8 cellular contexts compared by ENCODE assay signal in genomic region chr7:130486114-130486962, GRCh38. TPM values are rescaled to one million over a fixed set of nuclear protein-coding genes. Genes with fewer than 3 reads are reported as not detected.
DNase-seq lines count a peak whose midpoint lies in the region; ATAC-seq and TF ChIP-seq lines count a peak whose summit lies in the region.

No MANE protein-coding gene starts in this region.

- H3K9me3 Mint-ChIP-seq in CD14-positive monocyte, result peaks cover 4 to 12% (median 7%) of the 10 kb centered on the region in 7 donors
- H3K9me3 Mint-ChIP-seq in GM23338, result peaks cover 4% of the 10 kb centered on the region; the same call in 2 of the 3 replicates
- H3K9me3 Mint-ChIP-seq in activated T-cell treated with anti-CD3 and anti-CD28 coated beads, Interleukin-2, amount 50 U/mL, for 4 hours, result no peaks in the 10 kb centered on the region
- H3K9me3 Mint-ChIP-seq in nephron progenitor cell, result peaks cover 25% of the 10 kb centered on the region

- no peaks in the 10 kb centered on the region; the same call in 1 of the 2 replicates for H4K20me1 ChIP-seq in GM23338 (replicated peaks; ENCODE audit: insufficient read depth)

- TF ChIP-seq POLR2A in esophagus muscularis mucosa (IDR thresholded peaks at IDR 0.05; ENCODE audit: low read depth) (no peak), suprapubic skin (IDR thresholded peaks at IDR 0.05) (no peak)

- peaks cover 3% of the 10 kb centered on the region; the same call in 1 of the 2 replicates for H3F3A ChIP-seq in GM23338 (replicated peaks; ENCODE audit: low read depth)

- H3K36me3 ChIP-seq in GM23338 (ENCODE audit: insufficient read depth) (0 out of 2 replicates have a peak, but pooled peaks cover 3% of the 10 kb centered on the region), esophagus muscularis mucosa (no peaks in the 10 kb centered on the region), suprapubic skin (no peaks in the 10 kb centered on the region)

- H3K27ac ChIP-seq in GM23338 (ENCODE audit: low read depth) (no peak overlapping the region), esophagus muscularis mucosa (replicated peaks in 1 of 4) (no peak overlapping the region), suprapubic skin (no peak overlapping the region)

- H3K36me3 Mint-ChIP-seq in CD14-positive monocyte, result peaks cover 0 to 4% of the 10 kb centered on the region in 2 donors
- H3K36me3 Mint-ChIP-seq in GM23338 (ENCODE audit: low read depth), result peaks cover 24% of the 10 kb centered on the region
- no peaks in the 10 kb centered on the region for H3K36me3 Mint-ChIP-seq in activated T-cell treated with anti-CD3 and anti-CD28 coated beads, Interleukin-2, amount 50 U/mL, for 4 hours (ENCODE audit: insufficient read depth)
- peaks cover 24% of the 10 kb centered on the region for H3K36me3 Mint-ChIP-seq in nephron progenitor cell (ENCODE audit: low read depth)

- DNase-seq in CD14-positive monocyte (ENCODE audit: low spot score) (no peak), GM23338 (ENCODE audit: low spot score) (peak; percentile 98), NCI-H748 (lab: John Stamatoyannopoulos, UW; ENCODE audit: unreplicated experiment) (peak; percentile 86), esophagus muscularis mucosa (ENCODE audit: extremely low spot score) (no peak), nephron progenitor cell (peak; percentile 69), suprapubic skin (ENCODE audit: low spot score in 2 of 2) (peak in 1 of 2 donors; percentile 68), NCI-H2081 treated with DMSO at 0.1 percent for 48 hours (lab: John Stamatoyannopoulos, UW) (no peak)
- DNase-seq in activated T-cell treated with anti-CD3 and anti-CD28 coated beads, Interleukin-2, amount 50 U/mL, for 4 hours, result peak; percentile 51

- H3K79me2 ChIP-seq in GM23338 (replicated peaks; ENCODE audit: insufficient read depth), result peaks cover 43% of the 10 kb centered on the region

- ATAC-seq in GM23338, result peak; percentile 92
- peak; percentile 75 to 78 for ATAC-seq in activated T-cell treated with anti-CD3 and anti-CD28 coated beads, Interleukin-2, amount 50 U/mL, for 4 hours

- H3K4me3 Mint-ChIP-seq in CD14-positive monocyte (peak overlapping the region; percentile 90 to 93), GM23338 (peak overlapping the region; percentile 89), nephron progenitor cell (peak overlapping the region; percentile 85)
- peak overlapping the region; percentile 83 for H3K4me3 Mint-ChIP-seq in activated T-cell treated with anti-CD3 and anti-CD28 coated beads, Interleukin-2, amount 50 U/mL, for 4 hours

- peak overlapping the region; percentile 91 for H2AFZ ChIP-seq in GM23338

- H3K27me3 ChIP-seq in GM23338 (ENCODE audit: insufficient read depth) (no peaks in the 10 kb centered on the region), esophagus muscularis mucosa (peaks cover 0 to 72% (median 16%) of the 10 kb centered on the region in 4 donors), suprapubic skin (peaks cover 5% of the 10 kb centered on the region)

- no peaks in the 10 kb centered on the region for H3K9me3 ChIP-seq in esophagus muscularis mucosa
- H3K9me3 ChIP-seq in suprapubic skin, result no peaks in the 10 kb centered on the region

- H3K4me3 ChIP-seq in GM23338, result peak overlapping the region; percentile 75
- peak overlapping the region; percentile 42 to 58 (median 49) for H3K4me3 ChIP-seq in esophagus muscularis mucosa
- peak overlapping the region; percentile 49 for H3K4me3 ChIP-seq in suprapubic skin

- peak overlapping the region; percentile 88 for H3K4me2 ChIP-seq in GM23338

- H3K27ac Mint-ChIP-seq in CD14-positive monocyte (peak overlapping the region in 4 of 7 donors; percentile 27 to 58 (median 47)), GM23338 (peak overlapping the region; percentile 76), nephron progenitor cell (peak overlapping the region; percentile 90)

- H3K27me3 Mint-ChIP-seq in CD14-positive monocyte (ENCODE audit: low read depth in 3 of 3) (peaks cover 27 to 40% (median 33%) of the 10 kb centered on the region in 3 donors), GM23338 (ENCODE audit: insufficient read depth, low read depth, poor library complexity) (peaks cover 9% of the 10 kb centered on the region), nephron progenitor cell (ENCODE audit: low read depth, poor library complexity) (peaks cover 2% of the 10 kb centered on the region)
- H3K27me3 Mint-ChIP-seq in activated T-cell treated with anti-CD3 and anti-CD28 coated beads, Interleukin-2, amount 50 U/mL, for 4 hours (ENCODE audit: low read depth), result peaks cover 64% of the 10 kb centered on the region

- TF ChIP-seq EP300 in esophagus muscularis mucosa (IDR thresholded peaks at IDR 0.05), result no peak
- TF ChIP-seq EP300 in suprapubic skin (IDR thresholded peaks at IDR 0.05), result no peak

- H3K4me1 Mint-ChIP-seq in CD14-positive monocyte (peaks cover 38% of the 10 kb centered on the region), GM23338 (peaks cover 39% of the 10 kb centered on the region), nephron progenitor cell (peaks cover 91% of the 10 kb centered on the region)
- H3K4me1 Mint-ChIP-seq in activated T-cell treated with anti-CD3 and anti-CD28 coated beads, Interleukin-2, amount 50 U/mL, for 4 hours (ENCODE audit: low read depth), result peaks cover 23% of the 10 kb centered on the region

- TF ChIP-seq CTCF in CD14-positive monocyte (IDR thresholded peaks at IDR 0.05), result peak; percentile 89
- peak; percentile 70 to 90 for TF ChIP-seq CTCF in GM23338 (conservative IDR thresholded peaks at IDR 0.05; ENCODE audit: low read depth in 2 of 2)
- peak; percentile 42 to 62 (median 46) for TF ChIP-seq CTCF in esophagus muscularis mucosa (IDR thresholded peaks at IDR 0.05)
- TF ChIP-seq CTCF in nephron progenitor cell (IDR thresholded peaks at IDR 0.05), result peak; percentile 67
- TF ChIP-seq CTCF in suprapubic skin (IDR thresholded peaks at IDR 0.05), result peak; percentile 35 to 71

- H3K4me1 ChIP-seq in GM23338 (ENCODE audit: insufficient read depth) (peaks cover 31% of the 10 kb centered on the region), esophagus muscularis mucosa (peaks cover 19 to 26% (median 23%) of the 10 kb centered on the region in 4 donors), suprapubic skin (peaks cover 7% of the 10 kb centered on the region)

- H3K9me2 ChIP-seq in GM23338 (ENCODE audit: insufficient read depth), result peaks cover 6% of the 10 kb centered on the region; the same call in 1 of the 2 replicates

- 22% methylated on average over 58 of the region's 69 CpGs for WGBS in esophagus muscularis mucosa
- WGBS in suprapubic skin, result 22% methylated on average over 45 of the region's 69 CpGs

- intact Hi-C loops in CD14-positive monocyte (cut with micrococcal nuclease) (no loop called here), esophagus muscularis mucosa (cut with DNase I) (no loop called here)

TF ChIP-seq in GM23338, 12 proteins besides CTCF, POLR2A, EP300 and RAD21:
- TF ChIP-seq CREB1 (CRISPR knock-in tag; IDR thresholded peaks at IDR 0.05; ENCODE audit: low read depth), result peak; percentile 76
- TF ChIP-seq POLR2AphosphoS5 (IDR thresholded peaks at IDR 0.05; ENCODE audit: low read depth), result peak; percentile 86
- TF ChIP-seq NANOG (IDR thresholded peaks at IDR 0.05; ENCODE audit: borderline replicate concordance), result no peak
- TF ChIP-seq, protein P1, sequence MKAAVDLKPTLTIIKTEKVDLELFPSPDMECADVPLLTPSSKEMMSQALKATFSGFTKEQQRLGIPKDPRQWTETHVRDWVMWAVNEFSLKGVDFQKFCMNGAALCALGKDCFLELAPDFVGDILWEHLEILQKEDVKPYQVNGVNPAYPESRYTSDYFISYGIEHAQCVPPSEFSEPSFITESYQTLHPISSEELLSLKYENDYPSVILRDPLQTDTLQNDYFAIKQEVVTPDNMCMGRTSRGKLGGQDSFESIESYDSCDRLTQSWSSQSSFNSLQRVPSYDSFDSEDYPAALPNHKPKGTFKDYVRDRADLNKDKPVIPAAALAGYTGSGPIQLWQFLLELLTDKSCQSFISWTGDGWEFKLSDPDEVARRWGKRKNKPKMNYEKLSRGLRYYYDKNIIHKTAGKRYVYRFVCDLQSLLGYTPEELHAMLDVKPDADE (IDR thresholded peaks at IDR 0.05), result peak; percentile 14; the same call in 1 of the 2 replicates
TF ChIP-seq in GM23338: peak in this region for 3.

RNA-seq across cellular contexts. Expression of gene MEST, which starts 5.5 kb away (rescaled TPM):
- polyA plus RNA-seq in CD14-positive monocyte (1 to 10 TPM; 1.8 to 3.1 TPM), GM23338 (2016; fragmentation: Nextera tagmentation; extraction: Ambion mirVana) (161 and 167 TPM in 2 replicates)
- total RNA-seq in GM23338 (2014; rRNA removed; shearing (Covaris generic)), result 229 and 230 TPM in 2 replicates
- 1 to 10 TPM; 3.5 to 5.9 (median 5.2) TPM for total RNA-seq in activated T-cell treated with anti-CD3 and anti-CD28 coated beads, Interleukin-2, amount 50 U/mL, for 4 hours
- total RNA-seq in esophagus muscularis mucosa (1 to 10 TPM; 2.6 to 4.6 (median 3.1) TPM), suprapubic skin (10 to 100 TPM in 3 of 4 donors, 1 to 10 TPM in 1; 7.5 to 17.5 (median 12.4) TPM)

RNA-seq across cellular contexts. Expression of gene CEP41, which starts 45.5 kb away (rescaled TPM):
- 1 to 10 TPM; 7.2 to 8.5 TPM for polyA plus RNA-seq in CD14-positive monocyte
- total RNA-seq in GM23338 (2014; rRNA removed; shearing (Covaris generic)), result 11.5 and 17.4 TPM in 2 replicates
- polyA plus RNA-seq in GM23338 (2016; fragmentation: Nextera tagmentation; extraction: Ambion mirVana), result 25.0 and 26.2 TPM in 2 replicates
- 10 to 100 TPM in 2 of 3 donors, 1 to 10 TPM in 1; 9.5 to 13.9 (median 13.2) TPM for total RNA-seq in activated T-cell treated with anti-CD3 and anti-CD28 coated beads, Interleukin-2, amount 50 U/mL, for 4 hours
- total RNA-seq in esophagus muscularis mucosa, result 1 to 10 TPM in 3 of 4 donors, under 1 TPM in 1; 0.83 to 5.9 (median 2.8) TPM
- total RNA-seq in suprapubic skin, result 1 to 10 TPM; 1.1 to 4.6 (median 4.2) TPM

Comparison
In these comparisons a context has a peak if more than half of its experiments do, and no peak if none do; other contexts are left out.
1. DNase-seq: peak in GM23338 (single experiment), NCI-H748 (single experiment), activated T-cell treated with anti-CD3 and anti-CD28 coated beads, Interleukin-2, amount 50 U/mL, for 4 hours (single experiment) and nephron progenitor cell (single experiment); none in CD14-positive monocyte (single experiment), esophagus muscularis mucosa (single experiment) and NCI-H2081 treated with DMSO at 0.1 percent for 48 hours (single experiment).
2. RNA of gene MEST, which starts 5.5 kb away (total RNA-seq): 229 to 230 TPM in GM23338; 7.5 to 17.5 TPM in suprapubic skin, 3.5 to 5.9 TPM in activated T-cell treated with anti-CD3 and anti-CD28 coated beads, Interleukin-2, amount 50 U/mL, for 4 hours and 2.6 to 4.6 TPM in esophagus muscularis mucosa; every median in the first group is over 10 times any median in the second.
3. Peak in every context shown above with its lines, with median percentiles within 50 percentile points of each other: H3K27ac Mint-ChIP-seq, H3K4me3 Mint-ChIP-seq, CTCF ChIP-seq and H3K4me3 ChIP-seq.